In the genomic region with DNA sequence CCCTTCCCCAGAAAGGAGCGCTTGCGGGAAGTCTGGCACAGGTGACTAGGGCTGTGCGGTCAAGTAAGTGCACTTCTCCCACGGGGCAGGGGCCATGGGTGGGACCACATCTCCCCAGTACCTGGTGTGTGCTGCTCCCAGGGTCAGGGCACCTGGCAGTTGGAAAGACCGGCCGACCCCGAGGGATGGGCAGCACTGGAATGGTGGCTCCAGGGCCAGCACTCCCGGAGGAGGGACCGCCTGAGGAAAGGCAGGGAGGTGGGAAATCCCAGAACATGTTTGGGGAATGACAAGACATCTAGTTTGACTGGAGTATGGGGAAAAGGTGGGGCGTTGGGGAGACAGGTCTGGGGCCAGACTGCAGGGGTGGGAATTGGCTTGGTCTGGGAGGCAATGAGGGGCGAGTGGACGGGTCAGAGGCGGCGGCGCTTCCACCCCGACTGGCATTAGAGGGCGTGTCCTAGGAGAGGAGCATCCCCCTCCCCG, we compare ENCODE assay signal across 8 cellular contexts. TPM values are rescaled to one million over a fixed set of nuclear protein-coding genes. Genes with fewer than 3 reads are reported as not detected.
DNase-seq lines count a peak whose midpoint lies in the region; ATAC-seq and TF ChIP-seq lines count a peak whose summit lies in the region.

No MANE protein-coding gene starts in this region.

- H3K27me3 ChIP-seq in SJSA1 (replicated peaks) (no peaks in the 10 kb centered on the region), prostate gland (replicated peaks; ENCODE audit: insufficient read depth) (no peaks in the 10 kb centered on the region)

- peaks cover 26% of the 10 kb centered on the region for H3K4me1 ChIP-seq in SJSA1 (replicated peaks)
- H3K4me1 ChIP-seq in prostate gland (replicated peaks) = no peaks in the 10 kb centered on the region

- in situ Hi-C loops in KBM-7 (cut with MboI; ENCODE audit: low pct_unique_long_range_greater_than_20kb, low sequenced_read_pairs) = no loop called here

- TF ChIP-seq POLR2A in prostate gland (IDR thresholded peaks at IDR 0.05) = no peak

- intact Hi-C loops in prostate gland (cut with DNase I) = loop anchor here (2.0 kb wide), 1 partner anchor 31 kb away; no protein-coding TSS in a partner anchor

- no peak for ATAC-seq in HG03196 (IDR thresholded peaks at IDR 0.05; ENCODE audit: unreplicated experiment)

- H3K36me3 ChIP-seq in SJSA1 (peaks cover 3% of the 10 kb centered on the region; the same call in 1 of the 2 replicates), prostate gland (no peaks in the 10 kb centered on the region)

- peak overlapping the region; percentile 81 for H3K4me3 ChIP-seq in SJSA1
- H3K4me3 ChIP-seq in fibroblast of villous mesenchyme (ENCODE audit: low read depth, low read length) = peak overlapping the region; percentile 77
- peak overlapping the region; percentile 63 to 91 for H3K4me3 ChIP-seq in prostate gland

- WGBS in prostate gland = 8% methylated on average over 18 of the region's 18 CpGs

- peak overlapping the region; percentile 64 for H3K27ac ChIP-seq in SJSA1
- H3K27ac ChIP-seq in prostate gland = peak overlapping the region; percentile 78 to 83

- peak; percentile 61 for DNase-seq in ELF-1 (ENCODE audit: low read depth, low spot score)
- peak in 1 of 2 experiments; percentile 3 for DNase-seq in SJSA1 (ENCODE audit: low read depth in 1 of 2, low spot score in 2 of 2)
- DNase-seq in fibroblast of villous mesenchyme (ENCODE audit: low read depth) = no peak
- DNase-seq in prostate gland (ENCODE audit: low spot score) = no peak
- DNase-seq in KBM-7 = no peak
- DNase-seq in DMS114 treated with DMSO at 0.1 percent for 48 hours (lab: John Stamatoyannopoulos, UW; ENCODE audit: unreplicated experiment) = no peak
- no peak for DNase-seq in NOMO-1 treated with DMSO at 0.1 percent for 48 hours (lab: John Stamatoyannopoulos, UW; ENCODE audit: unreplicated experiment)

- H3K9me3 ChIP-seq in SJSA1 (replicated peaks) (no peaks in the 10 kb centered on the region), prostate gland (no peaks in the 10 kb centered on the region)

- no peak for TF ChIP-seq CTCF in fibroblast of villous mesenchyme (IDR thresholded peaks at IDR 0.05; ENCODE audit: insufficient read depth, low read depth, low read length)
- TF ChIP-seq CTCF in prostate gland (IDR thresholded peaks at IDR 0.05) = no peak

RNA-seq across cellular contexts. Expression of a gene that starts 0.7 kb away (rescaled TPM):
- total RNA-seq in SJSA1 (2014; rRNA removed; shearing (Covaris generic)) = 29.8 and 37.3 TPM in 2 replicates
- total RNA-seq in fibroblast of villous mesenchyme = 29.4 and 55.7 TPM in 2 replicates
- 10 to 100 TPM; 21.6 to 36.5 TPM for total RNA-seq in prostate gland

RNA-seq across cellular contexts. Expression of a gene that starts 33.4 kb away (rescaled TPM):
- total RNA-seq in SJSA1 (2014; rRNA removed; shearing (Covaris generic)) = 0.61 and 1.3 TPM in 2 replicates
- total RNA-seq in fibroblast of villous mesenchyme = 0.43 and 2.3 TPM in 2 replicates
- 1 to 10 TPM in 1 of 2 donors, under 1 TPM in 1; 0.18 to 3.0 TPM for total RNA-seq in prostate gland

RNA-seq across cellular contexts. Expression of a gene that starts 54.9 kb away (rescaled TPM):
- total RNA-seq in SJSA1 (2014; rRNA removed; shearing (Covaris generic)) = 248 and 301 TPM in 2 replicates
- total RNA-seq in fibroblast of villous mesenchyme (194 and 265 TPM in 2 replicates), prostate gland (100 to 1,000 TPM; 210 to 259 TPM)
